Comparison of ENCODE assay signal across 18 cellular contexts in genomic region chr14:92673601-92674000, GRCh38.
"Had no signal": no experiment of that assay in that cellular context is flagged by ENCODE, and none has a peak within 500 bp of the region (broad histone marks: within the 10 kb centered on the region; RNA-seq: fewer than 3 reads in every experiment).

No MANE protein-coding gene starts in this region.

- H3K27me3 ChIP-seq: cardiac muscle cell, dorsolateral prefrontal cortex, gastrocnemius medialis, heart left ventricle, right lobe of liver, upper lobe of left lung had no signal

- H3K27ac ChIP-seq: cardiac muscle cell, dorsolateral prefrontal cortex, gastrocnemius medialis, heart left ventricle, prostate gland, right lobe of liver had no signal

- H3K27ac Mint-ChIP-seq: activated CD8-positive, alpha-beta T cell treated with anti-CD3 and anti-CD28 coated beads, Interleukin-2, amount 10 ng/mL, durations not matched to agents 7 days and 5 days; memory B cell; nephron; stimulated activated naive CD8-positive, alpha-beta T cell treated with anti-CD3 and anti-CD28 coated beads, Interleukin-15, amount 100 ng/mL, for 72 hours had no signal

- H3K27me3 Mint-ChIP-seq: activated B cell treated with CpG ODN at 0.5 μM for 24 hours; memory B cell; stimulated activated naive CD8-positive, alpha-beta T cell treated with anti-CD3 and anti-CD28 coated beads, Interleukin-15, amount 100 ng/mL, for 72 hours had no signal

- H3K36me3 ChIP-seq: cardiac muscle cell, gastrocnemius medialis, prostate gland had no signal

- H3K4me1 Mint-ChIP-seq: nephron had no signal

- H3K4me1 ChIP-seq: gastrocnemius medialis, prostate gland, right lobe of liver had no signal

- H3K4me3 ChIP-seq: cardiac muscle cell, dorsolateral prefrontal cortex, gastrocnemius medialis, heart left ventricle, mucosa of descending colon, prostate gland, right lobe of liver, upper lobe of left lung had no signal

- DNase-seq: activated B cell treated with CpG ODN at 0.5 μM for 24 hours; activated CD4-positive, alpha-beta T cell treated with anti-CD3 and anti-CD28 coated beads for 48 hours; activated CD8-positive, alpha-beta memory T cell treated with anti-CD3 and anti-CD28 coated beads, Interleukin-2, amount 50 U/mL, for 4 hours; activated CD8-positive, alpha-beta T cell treated with anti-CD3 and anti-CD28 coated beads, Interleukin-2, amount 10 ng/mL, durations not matched to agents 7 days and 5 days; activated gamma-delta T cell treated with Interleukin-2 at 50 U/mL for 16 hours; dorsolateral prefrontal cortex; erythroblast; gastrocnemius medialis; stimulated activated naive CD8-positive, alpha-beta T cell treated with anti-CD3 and anti-CD28 coated beads, Interleukin-15, amount 100 ng/mL, for 72 hours; upper lobe of left lung had no signal

- H3K9me3 Mint-ChIP-seq: activated B cell treated with CpG ODN at 0.5 μM for 24 hours, nephron had no signal

- H3K4me3 Mint-ChIP-seq: activated B cell treated with CpG ODN at 0.5 μM for 24 hours; activated CD8-positive, alpha-beta T cell treated with anti-CD3 and anti-CD28 coated beads, Interleukin-2, amount 10 ng/mL, durations not matched to agents 7 days and 5 days; memory B cell; nephron had no signal

- H3K9me3 ChIP-seq: gastrocnemius medialis, heart left ventricle, mucosa of descending colon, prostate gland, right lobe of liver, upper lobe of left lung had no signal

- ATAC-seq: activated CD8-positive, alpha-beta T cell treated with anti-CD3 and anti-CD28 coated beads, Interleukin-2, amount 10 ng/mL, durations not matched to agents 7 days and 5 days; gastrocnemius medialis; heart left ventricle; left lobe of liver; mucosa of descending colon; right lobe of liver; stimulated activated naive CD8-positive, alpha-beta T cell treated with anti-CD3 and anti-CD28 coated beads, Interleukin-15, amount 100 ng/mL, for 72 hours had no signal
